10 cellular contexts compared by ENCODE assay signal in the genomic region with DNA sequence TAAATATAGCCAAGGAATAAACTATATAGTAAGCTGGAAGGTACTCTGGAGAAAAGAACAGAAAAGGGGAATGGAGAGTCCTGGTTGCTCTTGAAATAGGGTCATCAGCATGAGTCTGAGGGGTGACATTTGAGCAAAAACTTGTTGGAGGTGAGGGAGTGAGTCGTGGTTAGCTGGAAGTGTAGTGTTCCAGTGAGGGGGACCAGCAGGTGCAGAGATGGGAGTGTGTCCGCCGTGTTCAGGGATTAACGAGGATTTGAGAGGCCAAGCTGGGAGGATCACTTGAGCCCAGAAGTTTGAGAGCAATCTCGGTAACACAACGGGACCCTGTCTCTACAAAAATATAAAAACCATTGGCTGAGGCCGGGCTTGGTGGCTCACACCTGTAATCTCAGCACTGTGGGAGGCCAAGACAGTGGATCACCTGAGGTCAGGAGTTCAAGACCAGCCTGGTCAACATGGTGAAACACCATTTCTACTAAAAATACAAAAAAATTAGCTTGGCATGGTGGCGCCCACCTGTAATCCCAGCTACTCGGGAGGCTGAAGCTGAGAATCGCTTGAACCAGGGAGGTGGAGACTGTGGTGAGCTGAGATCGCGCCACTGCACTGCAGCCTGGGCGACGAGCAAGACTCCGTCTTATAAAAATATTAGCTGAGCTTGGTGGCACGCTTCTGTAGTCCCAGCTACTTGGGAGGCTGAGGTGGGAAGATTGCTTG. TPM values are rescaled to one million over a fixed set of nuclear protein-coding genes. Genes with fewer than 3 reads are reported as not detected.
DNase-seq lines count a peak whose midpoint lies in the region; ATAC-seq and TF ChIP-seq lines count a peak whose summit lies in the region.
"Had no signal": no experiment of that assay in that cellular context is flagged by ENCODE, and none has a peak within 500 bp of the region (broad histone marks: within the 10 kb centered on the region; RNA-seq: fewer than 3 reads in every experiment).

No MANE protein-coding gene starts in this region.

- H2BK120ac ChIP-seq in mesendoderm (ENCODE audit: low read depth, low read length), result no peak overlapping the region

- WGBS in mesendoderm (ENCODE audit: extremely low coverage, insufficient coverage, low lambda C conversion rate), result no CpG with 5 or more reads among the region's 16 CpGs

- peak overlapping the region; percentile 94 to 98 (median 96) for H3K4me3 Mint-ChIP-seq in brain

- H3K4me2 ChIP-seq in mesendoderm (ENCODE audit: low read length), result peak overlapping the region; percentile 84

- H4K5ac ChIP-seq in mesendoderm (ENCODE audit: low read length), result no peak overlapping the region

- no peak overlapping the region for H3K4ac ChIP-seq in mesendoderm (ENCODE audit: low read depth, low read length)

- H3K4me1 ChIP-seq in right atrium auricular region, result peaks cover 0 to 36% of the 10 kb centered on the region in 2 donors
- H3K4me1 ChIP-seq in mesendoderm (ENCODE audit: control insufficient read depth, low read depth, low read length), result peaks cover 2% of the 10 kb centered on the region
- peaks cover 0 to 8% of the 10 kb centered on the region in 2 donors for H3K4me1 ChIP-seq in uterus

- H3K23ac ChIP-seq in mesendoderm (ENCODE audit: low read length), result no peak overlapping the region

- DNase-seq in right atrium auricular region (ENCODE audit: low spot score) (no peak), left cardiac atrium (no peak), mesendoderm (no peak), uterus (no peak), NCI-H146 (lab: John Stamatoyannopoulos, UW) (no peak)
- DNase-seq: NCI-H1417 treated with DMSO at 0.1 percent for 48 hours had no signal

- H3K9me3 Mint-ChIP-seq in brain, result no peaks in the 10 kb centered on the region

- peak overlapping the region; percentile 93 to 99 (median 98) for H3K27ac Mint-ChIP-seq in brain

- H3K9me3 ChIP-seq in right atrium auricular region (no peaks in the 10 kb centered on the region), uterus (no peaks in the 10 kb centered on the region)
- H3K9me3 ChIP-seq: adrenal gland had no signal

- peak overlapping the region; percentile 5 for H3K56ac ChIP-seq in mesendoderm (ENCODE audit: low read length)

- H3K4me1 Mint-ChIP-seq in brain, result peaks cover 66% of the 10 kb centered on the region

- H3K9ac ChIP-seq in mesendoderm (ENCODE audit: low read length), result peak overlapping the region; percentile 99

- H3K36me3 ChIP-seq in right atrium auricular region, result no peaks in the 10 kb centered on the region
- H3K36me3 ChIP-seq in mesendoderm (ENCODE audit: control insufficient read depth, insufficient read depth, low read length), result no peaks in the 10 kb centered on the region
- H3K36me3 ChIP-seq in uterus, result no peaks in the 10 kb centered on the region
- H3K36me3 ChIP-seq: adrenal gland had no signal

- no peak overlapping the region for H3K18ac ChIP-seq in mesendoderm (ENCODE audit: low read length)

- H3K27me3 ChIP-seq in right atrium auricular region (no peaks in the 10 kb centered on the region), mesendoderm (ENCODE audit: insufficient read depth, low read length, poor library complexity) (no peaks in the 10 kb centered on the region), uterus (no peaks in the 10 kb centered on the region)
- H3K27me3 ChIP-seq: adrenal gland had no signal

- no peak for TF ChIP-seq POLR2A in uterus (IDR thresholded peaks at IDR 0.05)

- ATAC-seq in left cardiac atrium (no peak), GM18909 (IDR thresholded peaks at IDR 0.05; ENCODE audit: poor library complexity, unreplicated experiment) (no peak), GM19351 (IDR thresholded peaks at IDR 0.05; ENCODE audit: unreplicated experiment) (no peak)

- H3K4me3 ChIP-seq in right atrium auricular region, result peak overlapping the region; percentile 73 to 94
- H3K4me3 ChIP-seq in mesendoderm (ENCODE audit: low read length), result peak overlapping the region; percentile 8
- H3K4me3 ChIP-seq in uterus, result peak overlapping the region; percentile 70 to 96

- H3K79me2 ChIP-seq in mesendoderm (ENCODE audit: control insufficient read depth, insufficient read depth, low read length), result peaks cover 57% of the 10 kb centered on the region

- H2AK5ac ChIP-seq in mesendoderm (ENCODE audit: low read length), result no peak overlapping the region

- H2BK5ac ChIP-seq in mesendoderm (ENCODE audit: low read length), result no peak overlapping the region

- intact Hi-C loops in left cardiac atrium (cut with DNase I), result no loop called here
- intact Hi-C loops in uterus (cut with DNase I; ENCODE audit: low total_unique reads), result no loop called here

- peaks cover 13% of the 10 kb centered on the region for H3K27me3 Mint-ChIP-seq in brain

- H4K8ac ChIP-seq in mesendoderm (ENCODE audit: low read depth, low read length), result no peak overlapping the region

- H3K27ac ChIP-seq in right atrium auricular region (peak overlapping the region in 1 of 2 donors; percentile 86), mesendoderm (ENCODE audit: low read depth, low read length) (no peak overlapping the region), uterus (peak overlapping the region; percentile 94 to 97)

- TF ChIP-seq CTCF in right atrium auricular region (IDR thresholded peaks at IDR 0.05) (no peak), brain (conservative IDR thresholded peaks at IDR 0.05) (no peak), uterus (IDR thresholded peaks at IDR 0.05) (no peak)

- peaks cover 49% of the 10 kb centered on the region for H3K36me3 Mint-ChIP-seq in brain

- no peak overlapping the region for H2BK15ac ChIP-seq in mesendoderm (replicated peaks; ENCODE audit: low read depth)

- peaks cover 17% of the 10 kb centered on the region for H3K79me1 ChIP-seq in mesendoderm (ENCODE audit: low read length)

RNA-seq across cellular contexts. Expression of a gene that starts 1.1 kb away (rescaled TPM):
- total RNA-seq in right atrium auricular region, result 10 to 100 TPM; 81.7 to 95.1 TPM
- 10 to 100 TPM; 61.1 to 70.1 TPM for total RNA-seq in left cardiac atrium
- 142 TPM for polyA plus RNA-seq in brain (ENCODE audit: insufficient read depth, low read depth, low replicate concordance)
- polyA plus RNA-seq in mesendoderm (2013, experiment 1 of 2), result 89.8 TPM
- 88.7 TPM for polyA plus RNA-seq in mesendoderm (2013, experiment 2 of 2)
- 100 to 1,000 TPM in 1 of 4 donors, 10 to 100 TPM in 3; 11.8 to 119 (median 40.0) TPM for total RNA-seq in uterus

RNA-seq across cellular contexts. Expression of a gene that starts 10.8 kb away (rescaled TPM):
- total RNA-seq in right atrium auricular region (1,000 to 10,000 TPM; 1,032 to 1,330 TPM), left cardiac atrium (1,000 to 10,000 TPM; 1,273 to 1,597 TPM), uterus (1,000 to 10,000 TPM in 3 of 4 donors, 10 to 100 TPM in 1; 50.5 to 6,434 (median 2,757) TPM)
- 2,932 TPM for polyA plus RNA-seq in brain (ENCODE audit: insufficient read depth, low read depth, low replicate concordance)
- 4,239 TPM for polyA plus RNA-seq in mesendoderm (2013, experiment 1 of 2)
- 4,455 TPM for polyA plus RNA-seq in mesendoderm (2013, experiment 2 of 2)

RNA-seq across cellular contexts. Expression of a gene that starts 34.1 kb away (rescaled TPM):
- total RNA-seq in right atrium auricular region, result 10 to 100 TPM in 1 of 2 donors, 1 to 10 TPM in 1; 7.5 to 12.0 TPM
- total RNA-seq in left cardiac atrium, result 10 to 100 TPM; 13.7 to 28.0 TPM
- polyA plus RNA-seq in brain (ENCODE audit: insufficient read depth, low read depth, low replicate concordance), result 28.8 TPM
- polyA plus RNA-seq in mesendoderm (2013, experiment 1 of 2), result 52.8 TPM
- polyA plus RNA-seq in mesendoderm (2013, experiment 2 of 2), result 49.8 TPM
- total RNA-seq in uterus, result 100 to 1,000 TPM in 1 of 4 donors, 10 to 100 TPM in 1, 1 to 10 TPM in 2; 5.1 to 120 (median 21.6) TPM

RNA-seq across cellular contexts. Expression of a gene that starts 34.1 kb away (rescaled TPM):
- 10 to 100 TPM; 60.0 to 80.9 TPM for total RNA-seq in right atrium auricular region
- total RNA-seq in left cardiac atrium, result 10 to 100 TPM; 60.3 to 71.2 TPM
- 94.7 TPM for polyA plus RNA-seq in brain (ENCODE audit: insufficient read depth, low read depth, low replicate concordance)
- polyA plus RNA-seq in mesendoderm (2013, experiment 1 of 2), result 131 TPM
- polyA plus RNA-seq in mesendoderm (2013, experiment 2 of 2), result 137 TPM
- total RNA-seq in uterus, result 10 to 100 TPM; 21.0 to 48.6 (median 28.5) TPM

RNA-seq across cellular contexts. Expression of a gene that starts 39.9 kb away (rescaled TPM):
- total RNA-seq in right atrium auricular region (100 to 1,000 TPM; 107 to 202 TPM), left cardiac atrium (100 to 1,000 TPM in 1 of 2 donors, 10 to 100 TPM in 1; 93.5 to 156 TPM), uterus (100 to 1,000 TPM in 2 of 4 donors, 10 to 100 TPM in 1, 1 to 10 TPM in 1; 5.0 to 276 (median 145) TPM)
- polyA plus RNA-seq in brain (ENCODE audit: insufficient read depth, low read depth, low replicate concordance), result 20.6 TPM
- polyA plus RNA-seq in mesendoderm (2013, experiment 1 of 2), result 13.9 TPM
- 13.7 TPM for polyA plus RNA-seq in mesendoderm (2013, experiment 2 of 2)

Comparison
In these comparisons a context has a peak if more than half of its experiments do, and no peak if none do; other contexts are left out.
1. H3K4me3 ChIP-seq: peak in every context shown above with its lines; median percentile 84 in right atrium auricular region; 83 in uterus; 8 in mesendoderm.